Comparison of ENCODE assay signal across 9 cellular contexts in genomic region chr12:47085815-47086252, GRCh38. TPM values are rescaled to one million over a fixed set of nuclear protein-coding genes. Genes with fewer than 3 reads are reported as not detected.
DNase-seq lines count a peak whose midpoint lies in the region; ATAC-seq and TF ChIP-seq lines count a peak whose summit lies in the region.
"Had no signal": no experiment of that assay in that cellular context is flagged by ENCODE, and none has a peak within 500 bp of the region (broad histone marks: within the 10 kb centered on the region; RNA-seq: fewer than 3 reads in every experiment).

No MANE protein-coding gene starts in this region.

- POLR2A ChIA-PET in activated CD8-positive, alpha-beta T cell treated with anti-CD3 and anti-CD28 coated beads for 36 hours (lab: Charles Lee): interaction anchor here (0.9 to 10.4 kb wide), 3 partner anchors 16 to 127 kb away, joined by 3 to 170 read pairs (median 4); no protein-coding TSS in a partner anchor

- intact Hi-C loops in activated CD8-positive, alpha-beta T cell treated with anti-CD3 and anti-CD28 coated beads for 36 hours (cut with micrococcal nuclease): loop anchor here (10.0 kb wide), 1 partner anchor 309 kb away; no protein-coding TSS in a partner anchor

- H3K4me1 ChIP-seq in foreskin keratinocyte: peaks cover 74% of the 10 kb centered on the region

- TF ChIP-seq CTCF in activated CD8-positive, alpha-beta T cell treated with anti-CD3 and anti-CD28 coated beads for 36 hours (IDR thresholded peaks at IDR 0.05): no peak
- no peak for TF ChIP-seq CTCF in foreskin keratinocyte (conservative IDR thresholded peaks at IDR 0.05)

- H3K27me3 Mint-ChIP-seq in activated CD8-positive, alpha-beta T cell treated with anti-CD3 and anti-CD28 coated beads for 36 hours: no peaks in the 10 kb centered on the region
- H3K27me3 Mint-ChIP-seq in stimulated activated memory B cell treated with anti-CD40 and anti-IgM and Interleukin-4, amounts not matched to agents 10 μg/mL and 1 μg/mL and 100 μg/mL, for 72 hours: no peaks in the 10 kb centered on the region

- peaks cover 59% of the 10 kb centered on the region for H3K4me1 Mint-ChIP-seq in activated CD8-positive, alpha-beta T cell treated with anti-CD3 and anti-CD28 coated beads for 36 hours (ENCODE audit: low read depth)
- peaks cover 53% of the 10 kb centered on the region for H3K4me1 Mint-ChIP-seq in stimulated activated memory B cell treated with anti-CD40 and anti-IgM and Interleukin-4, amounts not matched to agents 10 μg/mL and 1 μg/mL and 100 μg/mL, for 72 hours

- H3K4me3 Mint-ChIP-seq in activated CD8-positive, alpha-beta T cell treated with anti-CD3 and anti-CD28 coated beads for 36 hours: peak overlapping the region; percentile 28
- H3K4me3 Mint-ChIP-seq in stimulated activated memory B cell treated with anti-CD40 and anti-IgM and Interleukin-4, amounts not matched to agents 10 μg/mL and 1 μg/mL and 100 μg/mL, for 72 hours: peak overlapping the region; percentile 47

- H3K27ac ChIP-seq in foreskin keratinocyte: no peak overlapping the region
- H3K27ac ChIP-seq: 22Rv1 had no signal

- peak; percentile 87 for ATAC-seq in activated CD8-positive, alpha-beta T cell treated with anti-CD3 and anti-CD28 coated beads for 36 hours
- peak; percentile 31 for ATAC-seq in foreskin keratinocyte
- peak; percentile 85 for ATAC-seq in stimulated activated memory B cell treated with anti-CD40 and anti-IgM and Interleukin-4, amounts not matched to agents 10 μg/mL and 1 μg/mL and 100 μg/mL, for 72 hours
- ATAC-seq in GM18870 (IDR thresholded peaks at IDR 0.05; ENCODE audit: unreplicated experiment): no peak
- ATAC-seq in GM19397 (IDR thresholded peaks at IDR 0.05; ENCODE audit: unreplicated experiment): no peak

- CTCF ChIA-PET in activated CD8-positive, alpha-beta T cell treated with anti-CD3 and anti-CD28 coated beads for 36 hours (lab: Charles Lee): interaction anchor here (0.7 to 2.0 kb wide), 5 partner anchors 15 to 111 kb away, joined by 3 to 8 read pairs (median 3); no protein-coding TSS in a partner anchor

- H3K27me3 ChIP-seq in foreskin keratinocyte: no peaks in the 10 kb centered on the region

- H3K9me3 Mint-ChIP-seq in activated CD8-positive, alpha-beta T cell treated with anti-CD3 and anti-CD28 coated beads for 36 hours: peaks cover 8% of the 10 kb centered on the region
- H3K9me3 Mint-ChIP-seq in stimulated activated memory B cell treated with anti-CD40 and anti-IgM and Interleukin-4, amounts not matched to agents 10 μg/mL and 1 μg/mL and 100 μg/mL, for 72 hours: peaks cover under 1% of the 10 kb centered on the region

- peaks cover 8% of the 10 kb centered on the region for H3K36me3 Mint-ChIP-seq in activated CD8-positive, alpha-beta T cell treated with anti-CD3 and anti-CD28 coated beads for 36 hours (ENCODE audit: low read depth)
- H3K36me3 Mint-ChIP-seq in stimulated activated memory B cell treated with anti-CD40 and anti-IgM and Interleukin-4, amounts not matched to agents 10 μg/mL and 1 μg/mL and 100 μg/mL, for 72 hours: peaks cover 12% of the 10 kb centered on the region

- DNase-seq in NCI-H1105 treated with DMSO at 0.1 percent for 48 hours (lab: John Stamatoyannopoulos, UW): peak; percentile 27
- DNase-seq in NCI-H1105 (lab: John Stamatoyannopoulos, UW): no peak
- DNase-seq in NCI-H2029 treated with DMSO at 0.1 percent for 48 hours (lab: John Stamatoyannopoulos, UW): peak; percentile 47
- peak; percentile 66 for DNase-seq in activated CD8-positive, alpha-beta T cell treated with anti-CD3 and anti-CD28 coated beads for 36 hours
- DNase-seq in foreskin keratinocyte: peak in 1 of 2 donors; percentile 63

- H3K27ac Mint-ChIP-seq in activated CD8-positive, alpha-beta T cell treated with anti-CD3 and anti-CD28 coated beads for 36 hours: peak overlapping the region; percentile 82
- peak overlapping the region; percentile 77 for H3K27ac Mint-ChIP-seq in stimulated activated memory B cell treated with anti-CD40 and anti-IgM and Interleukin-4, amounts not matched to agents 10 μg/mL and 1 μg/mL and 100 μg/mL, for 72 hours

RNA-seq across cellular contexts. Expression of gene AMIGO2, which starts 6.1 kb away (rescaled TPM):
- 10 to 100 TPM; 12.1 to 12.5 TPM for total RNA-seq in activated CD8-positive, alpha-beta T cell treated with anti-CD3 and anti-CD28 coated beads for 36 hours
- total RNA-seq in foreskin keratinocyte: 68.7 and 92.9 TPM in 2 replicates
- polyA plus RNA-seq in foreskin keratinocyte: 42.7 and 48.4 TPM in 2 replicates

RNA-seq across cellular contexts. Expression of gene PCED1B, which starts 6.4 kb away (rescaled TPM):
- total RNA-seq in activated CD8-positive, alpha-beta T cell treated with anti-CD3 and anti-CD28 coated beads for 36 hours: 100 to 1,000 TPM; 117 to 119 TPM
- total RNA-seq in foreskin keratinocyte: 3.4 and 4.8 TPM in 2 replicates
- 6.0 and 7.1 TPM in 2 replicates for polyA plus RNA-seq in foreskin keratinocyte

Comparison
In these comparisons a context has a peak if more than half of its experiments do, and no peak if none do; other contexts are left out.
1. ATAC-seq: peak in activated CD8-positive, alpha-beta T cell treated with anti-CD3 and anti-CD28 coated beads for 36 hours (single experiment), foreskin keratinocyte (single experiment) and stimulated activated memory B cell treated with anti-CD40 and anti-IgM and Interleukin-4, amounts not matched to agents 10 μg/mL and 1 μg/mL and 100 μg/mL, for 72 hours (single experiment); none in GM18870 (single experiment) and GM19397 (single experiment).
2. RNA of gene PCED1B, which starts 6.4 kb away (total RNA-seq): 117 to 119 TPM in activated CD8-positive, alpha-beta T cell treated with anti-CD3 and anti-CD28 coated beads for 36 hours; 3.4 to 4.8 TPM in foreskin keratinocyte; every median in the first group is over 10 times any median in the second.